Comparison of ENCODE assay signal across 31 cellular contexts in genomic region chr3:65811917-65812316, GRCh38.
DNase-seq lines count a peak whose midpoint lies in the region; ATAC-seq and TF ChIP-seq lines count a peak whose summit lies in the region.
"Had no signal": no experiment of that assay in that cellular context is flagged by ENCODE, and none has a peak within 500 bp of the region (broad histone marks: within the 10 kb centered on the region; RNA-seq: fewer than 3 reads in every experiment).

No MANE protein-coding gene starts in this region.

- POLR2A ChIA-PET in A673 (lab: Charles Lee; ENCODE audit: low non-redundant PET): no interaction called here

- DNase-seq in A673 (ENCODE audit: low spot score) (peak; percentile 87), NCI-H2227 (lab: John Stamatoyannopoulos, UW; ENCODE audit: unreplicated experiment) (peak; percentile 7), brain pericyte (ENCODE audit: low read depth, low spot score) (peak; percentile 13), dorsolateral prefrontal cortex (no peak), GM13976 (ENCODE audit: low spot score) (no peak)
- DNase-seq in activated CD8-positive, alpha-beta memory T cell treated with anti-CD3 and anti-CD28 coated beads for 24 hours: no peak
- DNase-seq: activated CD4-positive, alpha-beta memory T cell treated with anti-CD3 and anti-CD28 coated beads for 36 hours; activated CD8-positive, alpha-beta memory T cell treated with anti-CD3 and anti-CD28 coated beads, Interleukin-2, amount 50 U/mL, for 4 hours; activated naive CD4-positive, alpha-beta T cell treated with anti-CD3 and anti-CD28 coated beads for 36 hours; BE2C; CD8-positive, alpha-beta T cell; effector CD4-positive, alpha-beta T cell; H9; MM.1S; NCI-H1105 treated with DMSO at 0.1 percent for 48 hours; NCI-H2081 treated with DMSO at 0.1 percent for 48 hours; NCI-H446 treated with DMSO at 0.1 percent for 48 hours; spleen; stimulated activated CD4-positive, alpha-beta T cell treated with anti-CD3 and anti-CD28 coated beads, Interleukin-2, amount 100 ng/mL, for 24 hours; stimulated activated naive CD8-positive, alpha-beta T cell treated with anti-CD3 and anti-CD28 coated beads, Interleukin-15, amount 100 ng/mL, for 72 hours had no signal

- intact Hi-C loops in A673 (cut with micrococcal nuclease; ENCODE audit: unreplicated experiment) (loop anchor here (10.0 kb wide), 1 partner anchor 143 kb away; no protein-coding TSS in a partner anchor), dorsolateral prefrontal cortex (cut with DNase I) (no loop called here)

- no peaks in the 10 kb centered on the region for H3K36me3 ChIP-seq in A673 (ENCODE audit: insufficient read depth, low read length, poor library complexity, severe bottlenecking)
- H3K36me3 ChIP-seq: BE2C, right atrium auricular region, SJSA1, spleen, thoracic aorta had no signal

- H3K4me3 Mint-ChIP-seq in nephron: peak overlapping the region in 1 of 3 experiments; percentile 51
- H3K4me3 Mint-ChIP-seq: activated CD4-positive, alpha-beta memory T cell treated with anti-CD3 and anti-CD28 coated beads for 36 hours; activated naive CD4-positive, alpha-beta T cell treated with anti-CD3 and anti-CD28 coated beads for 36 hours; activated T-helper 1 cell treated with anti-CD3 and anti-CD28 coated beads, Interleukin-12 subunit alpha, Interleukin-12 subunit beta, Interleukin-2, Interleukin-4 antibody, amounts not matched to agents 30 ng/mL and 10 ng/mL and 1 ng/mL, durations not matched to agents 14 hours and 24 hours and 36 hours; CD8-positive, alpha-beta T cell; H9; neural crest cell; stimulated activated naive CD8-positive, alpha-beta T cell treated with anti-CD3 and anti-CD28 coated beads, Interleukin-15, amount 100 ng/mL, for 72 hours; T-helper 1 cell treated with Interleukin-12 subunit alpha and Interleukin-12 subunit beta and Interleukin-4 antibody, amounts not matched to agents 30 μg/mL and 1 μg/mL, for 36 hours had no signal

- no peaks in the 10 kb centered on the region for H3K9me3 ChIP-seq in A673 (ENCODE audit: low read depth, low read length, poor library complexity, severe bottlenecking)
- H3K9me3 ChIP-seq: A549, BE2C, right atrium auricular region, SJSA1, spleen, thoracic aorta had no signal

- TF ChIP-seq CTCF in A673 (conservative IDR thresholded peaks at IDR 0.05; ENCODE audit: low read depth, low read length) (no peak), nephron (IDR thresholded peaks at IDR 0.05; ENCODE audit: unreplicated experiment in 3 of 3) (no peak), dorsolateral prefrontal cortex (IDR thresholded peaks at IDR 0.05 in 54 of 56, conservative IDR thresholded peaks at IDR 0.05 in 2 of 56; ENCODE audit: low read depth in 1 of 56, partially characterized antibody in 56 of 56) (no peak), GM13976 (IDR thresholded peaks at IDR 0.05; ENCODE audit: borderline replicate concordance, control extremely low read depth, extremely low read depth, insufficient read depth, missing control alignments) (no peak)

- H3K27me3 Mint-ChIP-seq in nephron (ENCODE audit: low read depth): no peaks in the 10 kb centered on the region
- H3K27me3 Mint-ChIP-seq: activated CD4-positive, alpha-beta memory T cell treated with anti-CD3 and anti-CD28 coated beads for 36 hours; stimulated activated naive CD8-positive, alpha-beta T cell treated with anti-CD3 and anti-CD28 coated beads, Interleukin-15, amount 100 ng/mL, for 72 hours had no signal

- H3K4me1 Mint-ChIP-seq in nephron: peaks cover 46% of the 10 kb centered on the region
- H3K4me1 Mint-ChIP-seq: stimulated activated naive CD8-positive, alpha-beta T cell treated with anti-CD3 and anti-CD28 coated beads, Interleukin-15, amount 100 ng/mL, for 72 hours had no signal

- peak overlapping the region; percentile 56 to 86 (median 72) for H3K27ac Mint-ChIP-seq in nephron
- H3K27ac Mint-ChIP-seq: activated CD4-positive, alpha-beta memory T cell treated with anti-CD3 and anti-CD28 coated beads for 36 hours; activated naive CD4-positive, alpha-beta T cell treated with anti-CD3 and anti-CD28 coated beads for 36 hours; activated T-helper 1 cell treated with anti-CD3 and anti-CD28 coated beads, Interleukin-12 subunit alpha, Interleukin-12 subunit beta, Interleukin-2, Interleukin-4 antibody, amounts not matched to agents 30 ng/mL and 10 ng/mL and 1 ng/mL, durations not matched to agents 14 hours and 24 hours and 36 hours; CD8-positive, alpha-beta T cell; T-helper 1 cell treated with Interleukin-12 subunit alpha and Interleukin-12 subunit beta and Interleukin-4 antibody, amounts not matched to agents 30 μg/mL and 1 μg/mL, for 36 hours had no signal

- in situ Hi-C loops in GM13976 (cut with MboI; ENCODE audit: low sequenced_read_pairs, unreplicated experiment): no loop called here

- no peak for ATAC-seq in HG02970 (IDR thresholded peaks at IDR 0.05; ENCODE audit: low FRiP score, unreplicated experiment)
- ATAC-seq: A549; CD8-positive, alpha-beta T cell; left lobe of liver; stimulated activated naive CD8-positive, alpha-beta T cell treated with anti-CD3 and anti-CD28 coated beads, Interleukin-15, amount 100 ng/mL, for 72 hours had no signal

- H3K27ac ChIP-seq in A673 (ENCODE audit: low read depth, low read length, poor library complexity, severe bottlenecking): peak overlapping the region; percentile 84
- H3K27ac ChIP-seq in dorsolateral prefrontal cortex: no peak overlapping the region
- H3K27ac ChIP-seq: A549, KMS-11, right atrium auricular region, SJSA1, spleen, thoracic aorta had no signal

- CTCF ChIA-PET in A673 (lab: Charles Lee): interaction anchor here (0.6 to 1.1 kb wide), 3 partner anchors 24 to 263 kb away, joined by 3 to 6 read pairs (median 4); no protein-coding TSS in a partner anchor

- H3K27me3 ChIP-seq in A673 (replicated peaks; ENCODE audit: insufficient read depth, low read depth, low read length, poor library complexity) (no peaks in the 10 kb centered on the region), dorsolateral prefrontal cortex (no peaks in the 10 kb centered on the region)
- H3K27me3 ChIP-seq: BE2C, right atrium auricular region, SJSA1, spleen had no signal

- peaks cover 43% of the 10 kb centered on the region for H3K4me1 ChIP-seq in A673 (ENCODE audit: insufficient read depth, low read length, poor library complexity, severe bottlenecking)
- H3K4me1 ChIP-seq: A549, BE2C, SJSA1, spleen had no signal

- H3K36me3 Mint-ChIP-seq in nephron (ENCODE audit: low read depth): peaks cover 7% of the 10 kb centered on the region
- H3K36me3 Mint-ChIP-seq: activated CD4-positive, alpha-beta memory T cell treated with anti-CD3 and anti-CD28 coated beads for 36 hours; CD8-positive, alpha-beta T cell had no signal

- H3K9me3 Mint-ChIP-seq in nephron: peaks cover 1% of the 10 kb centered on the region
- H3K9me3 Mint-ChIP-seq: activated CD4-positive, alpha-beta memory T cell treated with anti-CD3 and anti-CD28 coated beads for 36 hours; activated naive CD4-positive, alpha-beta T cell treated with anti-CD3 and anti-CD28 coated beads for 36 hours; activated T-helper 1 cell treated with anti-CD3 and anti-CD28 coated beads, Interleukin-12 subunit alpha, Interleukin-12 subunit beta, Interleukin-2, Interleukin-4 antibody, amounts not matched to agents 30 ng/mL and 10 ng/mL and 1 ng/mL, durations not matched to agents 14 hours and 24 hours and 36 hours; CD8-positive, alpha-beta T cell; H9; neural crest cell; T-helper 1 cell treated with Interleukin-12 subunit alpha and Interleukin-12 subunit beta and Interleukin-4 antibody, amounts not matched to agents 30 μg/mL and 1 μg/mL, for 36 hours had no signal

- no TSS peak for BruUV-seq in A673 (replicated peaks; lab: Mats Ljungman, UMichigan)

- H3K4me3 ChIP-seq in A673 (ENCODE audit: low read depth, low read length, poor library complexity, severe bottlenecking): peak overlapping the region; percentile 28
- no peak overlapping the region for H3K4me3 ChIP-seq in dorsolateral prefrontal cortex
- H3K4me3 ChIP-seq: A549, right atrium auricular region, SJSA1, spleen, thoracic aorta had no signal

Comparison
In these comparisons a context has a peak if more than half of its experiments do, and no peak if none do; other contexts are left out.
1. DNase-seq: peak in A673 (single experiment), NCI-H2227 (single experiment) and brain pericyte (single experiment); none in activated CD8-positive, alpha-beta memory T cell treated with anti-CD3 and anti-CD28 coated beads for 24 hours (single experiment), dorsolateral prefrontal cortex (0 of 10) and GM13976 (single experiment).